1 cellular context compared by ENCODE assay signal in the genomic region with DNA sequence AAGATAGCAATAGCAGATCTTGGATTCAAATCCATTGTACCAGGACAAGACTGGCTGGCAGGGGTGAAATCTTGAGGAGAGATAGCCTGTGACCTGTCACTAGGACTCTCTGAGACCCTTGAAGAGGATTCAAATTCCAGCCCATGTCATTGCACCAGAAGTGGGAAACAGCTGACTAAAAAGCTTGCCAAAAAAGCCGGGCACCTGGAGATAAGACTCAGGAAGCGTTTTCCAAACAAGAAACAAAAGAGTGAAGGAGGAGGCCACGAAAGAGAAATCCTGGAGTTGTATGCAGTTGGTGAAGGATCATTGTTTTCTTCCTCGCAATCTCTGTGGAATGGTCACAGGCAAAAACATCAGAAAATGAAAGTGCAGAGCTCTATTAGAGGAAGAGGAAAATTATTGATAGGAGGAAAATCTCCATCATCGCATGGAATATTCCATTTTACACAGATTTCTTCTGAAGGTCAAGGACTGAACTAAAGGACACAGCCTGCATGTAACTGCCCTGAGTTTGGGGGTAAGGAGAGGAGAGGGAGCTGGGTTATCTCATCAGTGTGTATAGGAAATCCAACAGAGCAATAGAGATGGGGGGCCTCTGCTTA.
TF ChIP-seq lines count a peak whose summit lies in the region.

No MANE protein-coding gene starts in this region.

TF ChIP-seq in IMR-90, 13 proteins besides CTCF, POLR2A, EP300 and RAD21:
- TF ChIP-seq MXI1 (IDR thresholded peaks at IDR 0.05; ENCODE audit: borderline replicate concordance, low read depth, low read length) (no peak), CHD1 (IDR thresholded peaks at IDR 0.05; ENCODE audit: low read depth, low read length) (no peak), MAZ (IDR thresholded peaks at IDR 0.05; ENCODE audit: borderline replicate concordance, low read depth, low read length) (no peak), RCOR1 (IDR thresholded peaks at IDR 0.05; ENCODE audit: insufficient replicate concordance, low read length) (no peak), BHLHE40 (IDR thresholded peaks at IDR 0.05; ENCODE audit: low read depth, low read length) (no peak), SMC3 (IDR thresholded peaks at IDR 0.05; ENCODE audit: low read depth, low read length) (no peak), FOS (IDR thresholded peaks at IDR 0.05; ENCODE audit: low read depth, low read length) (no peak), NFE2L2 (IDR thresholded peaks at IDR 0.05; ENCODE audit: low read depth, low read length) (no peak), RFX5 (IDR thresholded peaks at IDR 0.05; ENCODE audit: low read depth, low read length) (no peak), MAFK (IDR thresholded peaks at IDR 0.05; ENCODE audit: low read depth, low read length) (no peak), CEBPB (IDR thresholded peaks at IDR 0.05; ENCODE audit: low read depth, low read length) (no peak)
- TF ChIP-seq, protein P1, sequence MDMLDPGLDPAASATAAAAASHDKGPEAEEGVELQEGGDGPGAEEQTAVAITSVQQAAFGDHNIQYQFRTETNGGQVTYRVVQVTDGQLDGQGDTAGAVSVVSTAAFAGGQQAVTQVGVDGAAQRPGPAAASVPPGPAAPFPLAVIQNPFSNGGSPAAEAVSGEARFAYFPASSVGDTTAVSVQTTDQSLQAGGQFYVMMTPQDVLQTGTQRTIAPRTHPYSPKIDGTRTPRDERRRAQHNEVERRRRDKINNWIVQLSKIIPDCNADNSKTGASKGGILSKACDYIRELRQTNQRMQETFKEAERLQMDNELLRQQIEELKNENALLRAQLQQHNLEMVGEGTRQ (IDR thresholded peaks at IDR 0.05; ENCODE audit: low read depth, low read length): no peak
- TF ChIP-seq, protein P2, sequence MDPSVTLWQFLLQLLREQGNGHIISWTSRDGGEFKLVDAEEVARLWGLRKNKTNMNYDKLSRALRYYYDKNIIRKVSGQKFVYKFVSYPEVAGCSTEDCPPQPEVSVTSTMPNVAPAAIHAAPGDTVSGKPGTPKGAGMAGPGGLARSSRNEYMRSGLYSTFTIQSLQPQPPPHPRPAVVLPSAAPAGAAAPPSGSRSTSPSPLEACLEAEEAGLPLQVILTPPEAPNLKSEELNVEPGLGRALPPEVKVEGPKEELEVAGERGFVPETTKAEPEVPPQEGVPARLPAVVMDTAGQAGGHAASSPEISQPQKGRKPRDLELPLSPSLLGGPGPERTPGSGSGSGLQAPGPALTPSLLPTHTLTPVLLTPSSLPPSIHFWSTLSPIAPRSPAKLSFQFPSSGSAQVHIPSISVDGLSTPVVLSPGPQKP (IDR thresholded peaks at IDR 0.05; ENCODE audit: borderline replicate concordance, low read depth, low read length): no peak
